21 cellular contexts compared by ENCODE assay signal in the genomic region with DNA sequence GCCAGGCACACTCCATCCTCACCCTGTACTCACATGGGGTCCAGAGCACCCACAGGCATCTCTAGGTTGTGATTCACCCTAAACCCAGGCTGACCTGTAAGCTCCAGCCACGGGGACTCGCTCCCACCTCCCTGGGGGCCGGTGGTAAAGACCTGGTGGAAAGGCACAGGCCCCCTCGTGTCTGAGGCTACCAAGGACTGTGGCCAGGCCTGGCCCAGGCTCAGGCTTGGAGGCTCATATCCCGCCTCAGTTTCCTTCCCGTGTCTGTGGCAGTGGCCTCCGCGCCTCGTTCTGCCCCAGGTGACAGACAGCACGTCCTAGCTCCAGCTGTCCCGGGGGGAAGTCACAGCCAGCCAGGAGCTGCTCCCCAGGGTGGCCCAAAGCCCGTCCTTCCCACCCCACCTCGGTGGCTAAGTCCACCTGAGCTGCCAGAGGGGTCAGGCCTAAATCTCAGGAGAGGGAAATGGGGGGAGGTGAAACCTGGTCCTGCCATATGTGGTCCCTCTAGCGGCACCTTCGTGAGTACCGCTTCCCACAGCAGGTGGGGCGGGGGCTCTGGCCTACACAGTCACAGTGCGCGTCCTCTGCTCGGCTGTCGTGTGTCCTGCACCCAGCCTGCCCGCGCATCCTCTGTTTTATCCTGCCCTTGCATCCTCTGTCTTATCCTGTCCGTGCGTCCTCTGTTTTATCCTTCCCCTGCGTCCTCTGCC. TPM values are rescaled to one million over a fixed set of nuclear protein-coding genes. Genes with fewer than 3 reads are reported as not detected.
"Had no signal": no experiment of that assay in that cellular context is flagged by ENCODE, and none has a peak within 500 bp of the region (broad histone marks: within the 10 kb centered on the region; RNA-seq: fewer than 3 reads in every experiment).

No MANE protein-coding gene starts in this region.

- H3K4me3 ChIP-seq: gastrocnemius medialis, heart left ventricle, left lung, sigmoid colon, testis had no signal

- H3K4me3 Mint-ChIP-seq: stimulated activated effector memory CD8-positive, alpha-beta T cell treated with anti-CD3 and anti-CD28 coated beads, Interleukin-12 subunit alpha, Interleukin-12 subunit beta, amount 100 ng/mL, for 72 hours; type B pancreatic cell had no signal

- H3K27ac ChIP-seq: gastrocnemius medialis, heart left ventricle, left lung, parathyroid adenoma, sigmoid colon, testis had no signal

- H3K27me3 ChIP-seq: gastrocnemius medialis, testis had no signal

- ATAC-seq: gastrocnemius medialis; heart left ventricle; left lung; stimulated activated effector memory CD8-positive, alpha-beta T cell treated with anti-CD3 and anti-CD28 coated beads, Interleukin-12 subunit alpha, Interleukin-12 subunit beta, amount 100 ng/mL, for 72 hours had no signal

- H3K9ac ChIP-seq: parathyroid adenoma had no signal

- H3K27ac Mint-ChIP-seq: stimulated activated effector memory CD8-positive, alpha-beta T cell treated with anti-CD3 and anti-CD28 coated beads, Interleukin-12 subunit alpha, Interleukin-12 subunit beta, amount 100 ng/mL, for 72 hours; type B pancreatic cell had no signal

- DNase-seq: activated CD4-positive, alpha-beta T cell treated with anti-CD3 and anti-CD28 coated beads for 48 hours; activated CD4-positive, CD25-positive, alpha-beta regulatory T cell; activated CD8-positive, alpha-beta memory T cell treated with anti-CD3 and anti-CD28 coated beads, Interleukin-2, amount 50 U/mL, for 4 hours; activated effector memory CD4-positive, alpha-beta T cell treated with Interleukin-2 at 50 U/mL for 16 hours; activated T-cell treated with anti-CD3 and anti-CD28 coated beads, Interleukin-2, amount 50 U/mL, for 48 hours; effector CD4-positive, alpha-beta T cell; gastrocnemius medialis; kidney; mammary epithelial cell; sigmoid colon; stimulated activated CD4-positive, alpha-beta T cell treated with anti-CD3 and anti-CD28 coated beads, Interleukin-4, amount 100 ng/mL, for 24 hours; T-helper 9 cell; testis had no signal

- H3K36me3 ChIP-seq: heart left ventricle, left lung, sigmoid colon had no signal

- H3K36me3 Mint-ChIP-seq: activated naive CD4-positive, alpha-beta T cell treated with anti-CD3 and anti-CD28 coated beads, Interleukin-2, amount 50 U/mL, for 72 hours; type B pancreatic cell had no signal

- H3K9me3 Mint-ChIP-seq: activated naive CD4-positive, alpha-beta T cell treated with anti-CD3 and anti-CD28 coated beads, Interleukin-2, amount 50 U/mL, for 72 hours; stimulated activated effector memory CD8-positive, alpha-beta T cell treated with anti-CD3 and anti-CD28 coated beads, Interleukin-12 subunit alpha, Interleukin-12 subunit beta, amount 100 ng/mL, for 72 hours; type B pancreatic cell had no signal

- H2AFZ ChIP-seq: parathyroid adenoma had no signal

- H3K4me1 ChIP-seq: gastrocnemius medialis, heart left ventricle, left lung, parathyroid adenoma, sigmoid colon, testis had no signal

- H3K79me2 ChIP-seq: parathyroid adenoma had no signal

- H3K9me3 ChIP-seq: gastrocnemius medialis, heart left ventricle, left lung, sigmoid colon, testis had no signal

RNA-seq across cellular contexts. Expression of a gene that starts 12.6 kb away (rescaled TPM):
- total RNA-seq: sigmoid colon had no signal
- polyA plus RNA-seq: esophagus, mammary epithelial cell had no signal

RNA-seq across cellular contexts. Expression of a gene that starts 16.2 kb away (rescaled TPM):
- total RNA-seq: gastrocnemius medialis, heart left ventricle, myocyte, sigmoid colon had no signal
- polyA plus RNA-seq: mammary epithelial cell had no signal
